19 cellular contexts compared by ENCODE assay signal in genomic region chr16:4879049-4879448, GRCh38. TPM values are rescaled to one million over a fixed set of nuclear protein-coding genes. Genes with fewer than 3 reads are reported as not detected.
A peak's percentile ranks its signal among the peaks of the same experiment; 100 is the strongest.
DNase-seq lines count a peak whose midpoint lies in the region; ATAC-seq and TF ChIP-seq lines count a peak whose summit lies in the region.
"Had no signal": no experiment of that assay in that cellular context is flagged by ENCODE, and none has a peak within 500 bp of the region (broad histone marks: within the 10 kb centered on the region; RNA-seq: fewer than 3 reads in every experiment).

No MANE protein-coding gene starts in this region.

- intact Hi-C loops in right lobe of liver (cut with DNase I) = no loop called here

- WGBS in right lobe of liver (ENCODE audit: insufficient coverage, low coverage, low lambda C conversion rate, missing lambda C conversion rate) = 67% methylated on average over 4 of the region's 4 CpGs

- H3K27ac ChIP-seq in right lobe of liver = no peak overlapping the region
- H3K27ac ChIP-seq: A549, C4-2B, PC-9 had no signal

- H3K4me3 ChIP-seq in fibroblast of mammary gland (ENCODE audit: control insufficient read depth, low read depth, low read length) (no peak overlapping the region), right lobe of liver (no peak overlapping the region)
- H3K4me3 ChIP-seq: A549, HAP-1, PC-9 had no signal

- DNase-seq in A172 (ENCODE audit: low spot score) = peak; percentile 27
- peak; percentile 28 for DNase-seq in ELR (ENCODE audit: low read depth)
- DNase-seq in RKO (ENCODE audit: low spot score) = peak; percentile 27
- peak; percentile 18 for DNase-seq in fibroblast of mammary gland (ENCODE audit: low read depth)
- DNase-seq in HPDE6-E6E7 (ENCODE audit: extremely low spot score) = no peak
- no peak for DNase-seq in right lobe of liver
- DNase-seq in OCI-M1 (lab: John Stamatoyannopoulos, UW) = no peak
- DNase-seq in GDM1 (lab: John Stamatoyannopoulos, UW) = no peak
- DNase-seq: DMS 273 treated with DMSO at 0.1 percent for 48 hours, NCI-H1048, NCI-H1436 treated with DMSO at 0.1 percent for 48 hours, NCI-H2029 treated with DMSO at 0.1 percent for 48 hours, NCI-H2171 treated with DMSO at 0.1 percent for 48 hours, NCI-H446 treated with DMSO at 0.1 percent for 48 hours, PC-9 had no signal

- no peak for TF ChIP-seq CTCF in fibroblast of mammary gland (conservative IDR thresholded peaks at IDR 0.05; ENCODE audit: control insufficient read depth, insufficient read depth, low read depth, low read length)
- no peak for TF ChIP-seq CTCF in right lobe of liver (IDR thresholded peaks at IDR 0.05)

- H3K36me3 ChIP-seq in right lobe of liver = peaks cover 6 to 98% (median 59%) of the 10 kb centered on the region in 4 donors

- no peak for TF ChIP-seq POLR2A in right lobe of liver (IDR thresholded peaks at IDR 0.05)

- ATAC-seq in right lobe of liver = no peak
- ATAC-seq: A549, Right ventricle myocardium inferior had no signal

- H3K27me3 ChIP-seq in right lobe of liver = no peaks in the 10 kb centered on the region

- peaks cover 0 to 8% (median 0%) of the 10 kb centered on the region in 4 donors for H3K4me1 ChIP-seq in right lobe of liver
- H3K4me1 ChIP-seq: A549, HAP-1 had no signal

- no peaks in the 10 kb centered on the region for H3K9me3 ChIP-seq in right lobe of liver
- H3K9me3 ChIP-seq: A549, HAP-1 had no signal

RNA-seq across cellular contexts. Expression of gene UBN1, which starts 31.8 kb away (rescaled TPM):
- 40.8 and 41.0 TPM in 2 replicates for total RNA-seq in A172 (2014; rRNA removed; shearing (Covaris generic))
- 10 to 100 TPM; 12.0 to 18.6 (median 16.2) TPM for total RNA-seq in right lobe of liver

RNA-seq across cellular contexts. Expression of gene GLYR1, which starts 32.0 kb away (rescaled TPM):
- 46.1 and 47.5 TPM in 2 replicates for total RNA-seq in A172 (2014; rRNA removed; shearing (Covaris generic))
- 10 to 100 TPM; 33.1 to 55.2 (median 51.2) TPM for total RNA-seq in right lobe of liver

RNA-seq across cellular contexts. Expression of gene PPL, which starts 57.9 kb away (rescaled TPM):
- total RNA-seq in A172 (2014; rRNA removed; shearing (Covaris generic)) = 0.81 and 2.0 TPM in 2 replicates
- 10 to 100 TPM in 4 of 6 experiments, 1 to 10 TPM in 2; 6.9 to 23.8 (median 14.4) TPM for total RNA-seq in right lobe of liver

Comparison
In these comparisons a context has a peak if more than half of its experiments do, and no peak if none do; other contexts are left out.
1. DNase-seq: peak in A172 (single experiment), ELR (single experiment), RKO (single experiment) and fibroblast of mammary gland (single experiment); none in HPDE6-E6E7 (single experiment), right lobe of liver (0 of 3), OCI-M1 (single experiment) and GDM1 (single experiment).